In the genomic region with DNA sequence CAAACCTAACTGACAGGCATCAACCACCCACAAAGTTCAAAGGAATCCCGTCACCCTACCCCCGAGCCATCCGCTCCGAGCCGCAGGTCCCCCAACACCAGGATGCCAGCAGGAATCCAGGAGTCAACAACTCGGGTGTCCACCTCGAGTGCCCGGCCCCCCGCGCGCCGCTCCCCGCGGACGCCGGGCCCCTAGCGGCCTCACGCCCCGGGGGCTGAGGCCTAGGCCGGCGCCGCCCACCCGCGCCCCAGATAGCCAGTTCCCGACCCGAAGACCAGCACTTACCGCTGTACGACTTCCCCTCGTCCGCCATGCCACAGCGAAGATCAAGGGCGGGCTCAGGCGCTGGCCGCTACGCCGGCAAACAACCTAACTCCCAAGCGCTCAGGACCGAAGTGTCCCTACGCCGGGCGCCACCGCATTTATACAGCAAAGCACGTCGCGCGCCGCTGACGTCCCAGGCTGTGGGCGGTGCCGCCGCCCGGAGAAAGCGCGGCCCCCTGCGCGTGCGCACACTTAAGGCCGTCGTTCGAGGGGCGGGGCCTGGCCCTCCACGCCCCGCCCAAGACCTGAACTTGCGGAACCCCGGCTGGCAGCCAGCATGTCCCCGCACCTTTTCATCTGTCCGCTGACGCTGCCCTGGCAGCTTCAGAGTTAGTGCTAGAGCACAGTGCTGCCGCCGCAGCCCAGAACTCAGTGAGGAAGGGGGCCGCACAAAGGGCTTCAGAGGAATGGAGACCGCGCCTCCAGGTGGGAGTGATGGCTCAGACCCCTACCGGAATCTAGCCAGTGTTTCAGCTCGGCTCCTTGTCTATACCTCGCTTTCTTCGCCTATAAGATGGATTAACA, we compare ENCODE assay signal across 1 cellular context.
TF ChIP-seq lines count a peak whose summit lies in the region.

TSS of gene NXF1 (minus strand) at position 397 of the 849 bp plus-strand sequence. CDS start at position 313, 84 bp downstream.

TF ChIP-seq in HEK293, 187 proteins besides CTCF, POLR2A, EP300 and RAD21 (continued from another document and continues in another):
- TF ChIP-seq ZNF112 (tag by site-specific recombination; IDR thresholded peaks at IDR 0.05), result no peak
- no peak for TF ChIP-seq ZSCAN4 (tag by site-specific recombination; IDR thresholded peaks at IDR 0.05)
- TF ChIP-seq ZNF174 (tag by site-specific recombination; IDR thresholded peaks at IDR 0.05), result no peak
- TF ChIP-seq SP2 (tag by site-specific recombination; IDR thresholded peaks at IDR 0.05), result peak; percentile 84
- TF ChIP-seq ZNF544 (tag by site-specific recombination; IDR thresholded peaks at IDR 0.05), result no peak
- TF ChIP-seq HOXA7 (CRISPR knock-in tag; IDR thresholded peaks at IDR 0.05; ENCODE audit: borderline replicate concordance), result no peak
- TF ChIP-seq ZNF558 (tag by site-specific recombination; IDR thresholded peaks at IDR 0.05), result no peak
- TF ChIP-seq ZNF48 (tag by site-specific recombination; IDR thresholded peaks at IDR 0.05), result no peak
- TF ChIP-seq ZBTB7A (tag by site-specific recombination; IDR thresholded peaks at IDR 0.05; ENCODE audit: low read depth), result no peak
- no peak for TF ChIP-seq ZNF768 (tag by site-specific recombination; IDR thresholded peaks at IDR 0.05)
- TF ChIP-seq ZBTB21 (tag by site-specific recombination; IDR thresholded peaks at IDR 0.05), result no peak
- TF ChIP-seq ZNF521 (tag by site-specific recombination; IDR thresholded peaks at IDR 0.05), result no peak
- no peak for TF ChIP-seq ZNF747 (tag by site-specific recombination; IDR thresholded peaks at IDR 0.05)
- TF ChIP-seq PRDM1 (tag by site-specific recombination; IDR thresholded peaks at IDR 0.05), result no peak
- no peak for TF ChIP-seq ZNF24 (tag by site-specific recombination; IDR thresholded peaks at IDR 0.05)
- TF ChIP-seq ZNF146 (tag by site-specific recombination; IDR thresholded peaks at IDR 0.05), result no peak
- TF ChIP-seq GLIS2 (tag by site-specific recombination; IDR thresholded peaks at IDR 0.05), result peak; percentile 48
- TF ChIP-seq PRDM10 (tag by site-specific recombination; IDR thresholded peaks at IDR 0.05), result peak; percentile 28; the same call in 1 of the 2 replicates
- no peak for TF ChIP-seq ZNF324 (tag by site-specific recombination; IDR thresholded peaks at IDR 0.05)
- TF ChIP-seq ZNF248 (tag by site-specific recombination; IDR thresholded peaks at IDR 0.05), result no peak
- no peak for TF ChIP-seq KLF7 (tag by site-specific recombination; IDR thresholded peaks at IDR 0.05; ENCODE audit: borderline replicate concordance)
- TF ChIP-seq ZNF658 (tag by site-specific recombination; IDR thresholded peaks at IDR 0.05), result no peak
- no peak for TF ChIP-seq ZNF426 (tag by site-specific recombination; IDR thresholded peaks at IDR 0.05)
- TF ChIP-seq ZNF433 (tag by site-specific recombination; IDR thresholded peaks at IDR 0.05; ENCODE audit: low read depth), result no peak
- TF ChIP-seq, protein P1, sequence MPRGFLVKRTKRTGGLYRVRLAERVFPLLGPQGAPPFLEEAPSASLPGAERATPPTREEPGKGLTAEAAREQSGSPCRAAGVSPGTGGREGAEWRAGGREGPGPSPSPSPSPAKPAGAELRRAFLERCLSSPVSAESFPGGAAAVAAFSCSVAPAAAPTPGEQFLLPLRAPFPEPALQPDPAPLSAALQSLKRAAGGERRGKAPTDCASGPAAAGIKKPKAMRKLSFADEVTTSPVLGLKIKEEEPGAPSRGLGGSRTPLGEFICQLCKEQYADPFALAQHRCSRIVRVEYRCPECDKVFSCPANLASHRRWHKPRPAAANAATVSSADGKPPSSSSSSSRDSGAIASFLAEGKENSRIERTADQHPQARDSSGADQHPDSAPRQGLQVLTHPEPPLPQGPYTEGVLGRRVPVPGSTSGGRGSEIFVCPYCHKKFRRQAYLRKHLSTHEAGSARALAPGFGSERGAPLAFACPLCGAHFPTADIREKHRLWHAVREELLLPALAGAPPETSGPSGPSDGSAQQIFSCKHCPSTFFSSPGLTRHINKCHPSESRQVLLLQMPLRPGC (tag by site-specific recombination; IDR thresholded peaks at IDR 0.05), result no peak; the same call in 1 of the 2 replicates
- no peak for TF ChIP-seq ZNF514 (tag by site-specific recombination; IDR thresholded peaks at IDR 0.05)
- no peak for TF ChIP-seq GFI1B (tag by site-specific recombination; IDR thresholded peaks at IDR 0.05)
- TF ChIP-seq ZNF19 (tag by site-specific recombination; IDR thresholded peaks at IDR 0.05; ENCODE audit: low read depth), result no peak
- TF ChIP-seq ZNF10 (tag by site-specific recombination; IDR thresholded peaks at IDR 0.05), result no peak
- no peak; the same call in 1 of the 2 replicates for TF ChIP-seq GLI4 (tag by site-specific recombination; IDR thresholded peaks at IDR 0.05)
- no peak for TF ChIP-seq GLI2 (tag by site-specific recombination; IDR thresholded peaks at IDR 0.05; ENCODE audit: borderline replicate concordance, low read depth)
- peak; percentile 78; the same call in 1 of the 2 replicates for TF ChIP-seq ZNF391 (tag by site-specific recombination; IDR thresholded peaks at IDR 0.05; ENCODE audit: borderline replicate concordance, low read depth)
- no peak for TF ChIP-seq ZNF155 (tag by site-specific recombination; IDR thresholded peaks at IDR 0.05)
- TF ChIP-seq MZF1 (tag by site-specific recombination; IDR thresholded peaks at IDR 0.05; ENCODE audit: borderline replicate concordance), result no peak; the same call in 1 of the 2 replicates
- no peak for TF ChIP-seq FEZF1 (tag by site-specific recombination; IDR thresholded peaks at IDR 0.05)
- no peak for TF ChIP-seq ZNF354C (tag by site-specific recombination; IDR thresholded peaks at IDR 0.05; ENCODE audit: borderline replicate concordance, low read depth)
- TF ChIP-seq TSHZ1 (tag by site-specific recombination; IDR thresholded peaks at IDR 0.05; ENCODE audit: borderline replicate concordance), result no peak
- TF ChIP-seq, protein P2, sequence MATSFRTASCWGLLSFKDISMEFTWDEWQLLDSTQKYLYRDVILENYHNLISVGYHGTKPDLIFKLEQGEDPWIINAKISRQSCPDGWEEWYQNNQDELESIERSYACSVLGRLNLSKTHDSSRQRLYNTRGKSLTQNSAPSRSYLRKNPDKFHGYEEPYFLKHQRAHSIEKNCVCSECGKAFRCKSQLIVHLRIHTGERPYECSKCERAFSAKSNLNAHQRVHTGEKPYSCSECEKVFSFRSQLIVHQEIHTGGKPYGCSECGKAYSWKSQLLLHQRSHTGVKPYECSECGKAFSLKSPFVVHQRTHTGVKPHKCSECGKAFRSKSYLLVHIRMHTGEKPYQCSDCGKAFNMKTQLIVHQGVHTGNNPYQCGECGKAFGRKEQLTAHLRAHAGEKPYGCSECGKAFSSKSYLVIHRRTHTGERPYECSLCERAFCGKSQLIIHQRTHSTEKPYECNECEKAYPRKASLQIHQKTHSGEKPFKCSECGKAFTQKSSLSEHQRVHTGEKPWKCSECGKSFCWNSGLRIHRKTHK (tag by site-specific recombination; IDR thresholded peaks at IDR 0.05), result no peak
- TF ChIP-seq, protein P3, sequence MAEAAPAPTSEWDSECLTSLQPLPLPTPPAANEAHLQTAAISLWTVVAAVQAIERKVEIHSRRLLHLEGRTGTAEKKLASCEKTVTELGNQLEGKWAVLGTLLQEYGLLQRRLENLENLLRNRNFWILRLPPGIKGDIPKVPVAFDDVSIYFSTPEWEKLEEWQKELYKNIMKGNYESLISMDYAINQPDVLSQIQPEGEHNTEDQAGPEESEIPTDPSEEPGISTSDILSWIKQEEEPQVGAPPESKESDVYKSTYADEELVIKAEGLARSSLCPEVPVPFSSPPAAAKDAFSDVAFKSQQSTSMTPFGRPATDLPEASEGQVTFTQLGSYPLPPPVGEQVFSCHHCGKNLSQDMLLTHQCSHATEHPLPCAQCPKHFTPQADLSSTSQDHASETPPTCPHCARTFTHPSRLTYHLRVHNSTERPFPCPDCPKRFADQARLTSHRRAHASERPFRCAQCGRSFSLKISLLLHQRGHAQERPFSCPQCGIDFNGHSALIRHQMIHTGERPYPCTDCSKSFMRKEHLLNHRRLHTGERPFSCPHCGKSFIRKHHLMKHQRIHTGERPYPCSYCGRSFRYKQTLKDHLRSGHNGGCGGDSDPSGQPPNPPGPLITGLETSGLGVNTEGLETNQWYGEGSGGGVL (tag by site-specific recombination; IDR thresholded peaks at IDR 0.05), result no peak
- TF ChIP-seq ZNF157 (tag by site-specific recombination; IDR thresholded peaks at IDR 0.05), result no peak
- no peak for TF ChIP-seq PRDM4 (tag by site-specific recombination; IDR thresholded peaks at IDR 0.05)
- no peak for TF ChIP-seq ZNF16 (tag by site-specific recombination; IDR thresholded peaks at IDR 0.05; ENCODE audit: low read depth)
- TF ChIP-seq ZNF670 (tag by site-specific recombination; IDR thresholded peaks at IDR 0.05; ENCODE audit: low read depth), result no peak
- peak; percentile 30; the same call in 1 of the 2 replicates for TF ChIP-seq KLF10 (tag by site-specific recombination; IDR thresholded peaks at IDR 0.05)
